In the genomic region with DNA sequence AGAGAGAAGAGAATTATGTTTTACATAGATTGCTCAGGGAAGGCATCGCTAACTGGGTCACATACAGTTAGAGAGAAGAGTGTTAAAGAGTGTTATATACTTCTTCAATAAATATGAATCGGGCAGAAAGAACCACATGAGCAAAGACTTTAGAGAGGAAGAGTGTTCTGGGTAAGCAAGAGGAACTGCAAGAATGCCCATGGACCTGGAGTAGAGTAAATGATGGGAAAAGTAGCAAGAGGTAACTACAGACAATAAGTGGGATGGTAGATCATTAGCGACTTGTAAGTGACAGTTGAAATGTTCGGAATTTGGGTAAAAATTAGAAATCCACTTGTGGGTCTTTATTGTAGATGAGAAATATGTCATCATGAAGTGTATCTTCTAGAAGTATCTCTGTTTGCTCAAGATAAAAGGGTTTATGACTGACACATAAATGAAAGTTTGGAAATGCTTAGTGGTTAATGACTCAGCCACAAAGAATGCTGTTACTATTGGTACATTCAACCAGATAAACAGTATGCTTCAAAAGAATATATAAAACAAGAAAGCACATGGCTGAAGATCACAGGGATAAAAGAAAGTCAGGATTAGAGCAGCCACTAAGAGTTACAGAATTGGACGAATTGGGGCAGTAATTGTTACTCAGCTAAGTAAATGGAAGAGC, we compare ENCODE assay signal across 13 cellular contexts.
DNase-seq lines count a peak whose midpoint lies in the region; ATAC-seq and TF ChIP-seq lines count a peak whose summit lies in the region.
"Had no signal": no experiment of that assay in that cellular context is flagged by ENCODE, and none has a peak within 500 bp of the region (broad histone marks: within the 10 kb centered on the region; RNA-seq: fewer than 3 reads in every experiment).

No MANE protein-coding gene starts in this region.

- H3K9me3 ChIP-seq in AG04450 (ENCODE audit: control insufficient read depth, insufficient read depth, low read length) (no peaks in the 10 kb centered on the region), HEK293 (ENCODE audit: control insufficient read depth, insufficient read depth, low read depth, low read length) (no peaks in the 10 kb centered on the region)
- H3K9me3 ChIP-seq: right atrium auricular region, upper lobe of left lung had no signal

- TF ChIP-seq CTCF in AG04450 (IDR thresholded peaks at IDR 0.05; ENCODE audit: low read depth, low read length) = no peak
- no peak for TF ChIP-seq CTCF in HEK293 (tag by site-specific recombination; IDR thresholded peaks at IDR 0.05)

- POLR2A ChIA-PET in AG04450 (lab: Yijun Ruan, JAX) = no interaction called here
- POLR2A ChIA-PET in HEK293 (lab: Yijun Ruan, JAX) = no interaction called here
- POLR2A ChIA-PET in T-cell (lab: Charles Lee) = interaction anchor here in 1 of 2 donors (0.5 to 0.7 kb wide), 2 partner anchors 8 to 1571 kb away, joined by 3 to 4 read pairs; no protein-coding TSS in a partner anchor

- H3K4me1 ChIP-seq in HEK293 (ENCODE audit: control insufficient read depth, insufficient read depth, low read length) = no peaks in the 10 kb centered on the region
- H3K4me1 ChIP-seq: right atrium auricular region had no signal

- no peaks in the 10 kb centered on the region for H3K27me3 ChIP-seq in AG04450 (ENCODE audit: control insufficient read depth, insufficient read depth, low read length)
- H3K27me3 ChIP-seq: right atrium auricular region, upper lobe of left lung had no signal

- H3K36me3 ChIP-seq in HEK293 (ENCODE audit: control insufficient read depth in 2 of 2, insufficient read depth in 1 of 2, low read length in 2 of 2) = no peaks in the 10 kb centered on the region
- H3K36me3 ChIP-seq: right atrium auricular region, upper lobe of left lung had no signal

- DNase-seq in AG04450 (ENCODE audit: low read depth, low spot score) (peak; percentile 69), T-cell (no peak), glomerular visceral epithelial cell (ENCODE audit: extremely low spot score) (peak; percentile 67), NCI-H2081 (lab: John Stamatoyannopoulos, UW) (no peak), NCI-H2227 (lab: John Stamatoyannopoulos, UW; ENCODE audit: unreplicated experiment) (no peak), NCI-H2029 (lab: John Stamatoyannopoulos, UW) (no peak)
- DNase-seq: activated CD4-positive, CD25-positive, alpha-beta regulatory T cell treated with anti-CD3 and anti-CD28 coated beads, Interleukin-2, amount 50 U/mL, for 72 hours; H9; NCI-H187 treated with DMSO at 0.1 percent for 48 hours; upper lobe of left lung had no signal

- no peaks in the 10 kb centered on the region for H3K27me3 Mint-ChIP-seq in T-cell

- peaks cover 0 to 3% (median 0%) of the 10 kb centered on the region in 3 donors for H3K9me3 Mint-ChIP-seq in T-cell

- H3K27ac Mint-ChIP-seq in T-cell = peak overlapping the region in 1 of 2 donors; percentile 41
- H3K27ac Mint-ChIP-seq: H9 had no signal

- H3K4me3 Mint-ChIP-seq in T-cell = no peak overlapping the region
- H3K4me3 Mint-ChIP-seq: H9 had no signal

- H3K4me1 Mint-ChIP-seq in T-cell = peaks cover 9 to 23% (median 12%) of the 10 kb centered on the region in 3 donors

- ATAC-seq in T-cell (replicated peaks in 1 of 4) (peak in 3 of 4 experiments; percentile 71 to 76 (median 76)), HG02885 (IDR thresholded peaks at IDR 0.05; ENCODE audit: poor library complexity, unreplicated experiment) (no peak)

- no peak overlapping the region for H3K27ac ChIP-seq in AG04450 (ENCODE audit: low read depth, low read length)
- H3K27ac ChIP-seq in HEK293 (ENCODE audit: extremely low read depth, low read depth, low read length) = no peak overlapping the region
- H3K27ac ChIP-seq: right atrium auricular region, upper lobe of left lung had no signal

- no peaks in the 10 kb centered on the region for H3K36me3 Mint-ChIP-seq in T-cell

- no peak overlapping the region for H3K4me3 ChIP-seq in AG04450 (ENCODE audit: low read depth, low read length)
- H3K4me3 ChIP-seq in HEK293 (ENCODE audit: low read depth, low read length) = no peak overlapping the region
- H3K4me3 ChIP-seq: right atrium auricular region, upper lobe of left lung had no signal

- CTCF ChIA-PET in AG04450 (lab: Charles Lee) (interaction anchor here (0.9 kb wide), 1 partner anchor 12 kb away, joined by 3 read pairs; no protein-coding TSS in a partner anchor), HEK293 (lab: Yijun Ruan, JAX) (interaction anchor here (0.6 kb wide), 1 partner anchor 1362 kb away, joined by 6 read pairs; no protein-coding TSS in a partner anchor), T-cell (lab: Charles Lee) (interaction anchor here in 1 of 2 donors (0.6 kb wide), 1 partner anchor 113 kb away, joined by 3 read pairs; no protein-coding TSS in a partner anchor)

TF ChIP-seq in HEK293, 187 proteins besides CTCF, POLR2A, EP300 and RAD21:
- TF ChIP-seq, protein P1, sequence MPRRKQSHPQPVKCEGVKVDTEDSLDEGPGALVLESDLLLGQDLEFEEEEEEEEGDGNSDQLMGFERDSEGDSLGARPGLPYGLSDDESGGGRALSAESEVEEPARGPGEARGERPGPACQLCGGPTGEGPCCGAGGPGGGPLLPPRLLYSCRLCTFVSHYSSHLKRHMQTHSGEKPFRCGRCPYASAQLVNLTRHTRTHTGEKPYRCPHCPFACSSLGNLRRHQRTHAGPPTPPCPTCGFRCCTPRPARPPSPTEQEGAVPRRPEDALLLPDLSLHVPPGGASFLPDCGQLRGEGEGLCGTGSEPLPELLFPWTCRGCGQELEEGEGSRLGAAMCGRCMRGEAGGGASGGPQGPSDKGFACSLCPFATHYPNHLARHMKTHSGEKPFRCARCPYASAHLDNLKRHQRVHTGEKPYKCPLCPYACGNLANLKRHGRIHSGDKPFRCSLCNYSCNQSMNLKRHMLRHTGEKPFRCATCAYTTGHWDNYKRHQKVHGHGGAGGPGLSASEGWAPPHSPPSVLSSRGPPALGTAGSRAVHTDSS (tag by site-specific recombination; IDR thresholded peaks at IDR 0.05) = no peak
- TF ChIP-seq HOXD13 (CRISPR knock-in tag; IDR thresholded peaks at IDR 0.05; ENCODE audit: borderline replicate concordance) (0 out of 2 replicates have a peak, but pooled peaks have one; percentile 24), SALL2 (tag by site-specific recombination; IDR thresholded peaks at IDR 0.05; ENCODE audit: borderline replicate concordance) (no peak)
TF ChIP-seq in HEK293: peak in this region for 1.

Comparison
In these comparisons a context has a peak if more than half of its experiments do, and no peak if none do; other contexts are left out.
1. DNase-seq: peak in AG04450 (single experiment) and glomerular visceral epithelial cell (single experiment); none in T-cell (0 of 34), NCI-H2081 (0 of 2), NCI-H2227 (single experiment) and NCI-H2029 (single experiment).